22 cellular contexts compared by ENCODE assay signal in the genomic region with DNA sequence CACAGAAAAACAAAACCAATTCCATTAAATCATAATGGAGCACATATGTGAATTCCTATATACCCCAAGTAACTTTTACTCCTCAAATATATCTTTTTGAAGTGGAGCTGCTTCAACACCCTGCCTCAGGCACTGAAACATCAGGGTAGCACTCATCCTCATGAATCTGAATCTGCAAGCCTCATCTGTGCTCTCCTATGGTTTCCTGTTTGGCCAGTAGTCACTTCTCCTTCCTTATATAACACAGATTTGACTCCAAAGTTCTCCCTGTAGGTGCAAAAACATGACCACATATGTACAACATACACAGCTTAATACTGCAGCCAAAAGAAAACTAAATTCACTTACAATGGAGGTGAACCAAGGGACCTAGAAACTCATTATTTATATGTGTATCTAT. TPM values are rescaled to one million over a fixed set of nuclear protein-coding genes. Genes with fewer than 3 reads are reported as not detected.
DNase-seq lines count a peak whose midpoint lies in the region; ATAC-seq and TF ChIP-seq lines count a peak whose summit lies in the region.
"Had no signal": no experiment of that assay in that cellular context is flagged by ENCODE, and none has a peak within 500 bp of the region (broad histone marks: within the 10 kb centered on the region; RNA-seq: fewer than 3 reads in every experiment).

No MANE protein-coding gene starts in this region.

- ATAC-seq in Right ventricle myocardium superior (ENCODE audit: poor library complexity), result no peak
- ATAC-seq in upper lobe of right lung, result peak; percentile 42
- ATAC-seq: activated naive CD8-positive, alpha-beta T cell treated with anti-CD3 and anti-CD28 coated beads, Interleukin-2, amount 50 U/mL, for 24 hours had no signal

- H3K27me3 ChIP-seq in right atrium auricular region, result no peaks in the 10 kb centered on the region
- H3K27me3 ChIP-seq in esophagus muscularis mucosa, result no peaks in the 10 kb centered on the region
- H3K27me3 ChIP-seq in upper lobe of right lung, result no peaks in the 10 kb centered on the region
- H3K27me3 ChIP-seq: brain microvascular endothelial cell, Peyer's patch, spleen, suprapubic skin had no signal

- intact Hi-C loops in Right ventricle myocardium superior (cut with DNase I), result no loop called here
- intact Hi-C loops in esophagus muscularis mucosa (cut with DNase I), result no loop called here
- intact Hi-C loops in upper lobe of right lung (cut with DNase I), result no loop called here
- intact Hi-C loops in lower leg skin (cut with DNase I; ENCODE audit: low total_unique reads), result no loop called here

- no peaks in the 10 kb centered on the region for H3K9me3 ChIP-seq in right atrium auricular region
- H3K9me3 ChIP-seq in esophagus muscularis mucosa, result no peaks in the 10 kb centered on the region
- H3K9me3 ChIP-seq in upper lobe of right lung, result no peaks in the 10 kb centered on the region
- H3K9me3 ChIP-seq: Peyer's patch, spleen, suprapubic skin had no signal

- no peak for TF ChIP-seq POLR2A in esophagus muscularis mucosa (IDR thresholded peaks at IDR 0.05; ENCODE audit: low read depth)
- TF ChIP-seq POLR2A in lower leg skin (IDR thresholded peaks at IDR 0.05), result no peak

- no peak for TF ChIP-seq CTCF in right atrium auricular region (IDR thresholded peaks at IDR 0.05)
- TF ChIP-seq CTCF in esophagus muscularis mucosa (IDR thresholded peaks at IDR 0.05), result no peak
- TF ChIP-seq CTCF in upper lobe of right lung (IDR thresholded peaks at IDR 0.05), result no peak
- TF ChIP-seq CTCF in lower leg skin (IDR thresholded peaks at IDR 0.05), result no peak

- H3K4me3 ChIP-seq in right atrium auricular region, result no peak overlapping the region
- no peak overlapping the region for H3K4me3 ChIP-seq in esophagus muscularis mucosa
- H3K4me3 ChIP-seq in upper lobe of right lung, result no peak overlapping the region
- no peak overlapping the region for H3K4me3 ChIP-seq in lower leg skin (ENCODE audit: low read depth, poor library complexity, severe bottlenecking)
- H3K4me3 ChIP-seq: coronary artery, K562, Peyer's patch, spleen, suprapubic skin had no signal

- peaks cover 0 to 46% of the 10 kb centered on the region in 2 donors for H3K4me1 ChIP-seq in right atrium auricular region
- H3K4me1 ChIP-seq in esophagus muscularis mucosa, result peaks cover 15 to 55% (median 46%) of the 10 kb centered on the region in 4 donors
- peaks cover 14% of the 10 kb centered on the region for H3K4me1 ChIP-seq in upper lobe of right lung

- DNase-seq in right atrium auricular region (ENCODE audit: low spot score) (no peak), Right ventricle myocardium superior (no peak), NOMO-1 treated with dmso at 0.1 percent for 144 hours (lab: John Stamatoyannopoulos, UW; ENCODE audit: unreplicated experiment) (peak; percentile 70), esophagus muscularis mucosa (ENCODE audit: extremely low spot score) (peak; percentile 39), upper lobe of right lung (no peak), AG08396 (ENCODE audit: low spot score) (no peak), lower leg skin (ENCODE audit: low spot score in 2 of 2) (no peak), dedifferentiated amniotic fluid mesenchymal stem cell (ENCODE audit: extremely low spot score) (no peak)
- DNase-seq: activated CD4-positive, alpha-beta T cell treated with anti-CD3 and anti-CD28 coated beads for 48 hours; activated naive CD8-positive, alpha-beta T cell treated with anti-CD3 and anti-CD28 coated beads, Interleukin-2, amount 50 U/mL, for 24 hours; brain microvascular endothelial cell; CD4-positive, alpha-beta T cell; mesendoderm; NCI-H1105 treated with DMSO at 0.1 percent for 48 hours; NCI-H526 treated with DMSO at 0.1 percent for 48 hours; Peyer's patch; spleen; stimulated activated CD8-positive, alpha-beta memory T cell treated with anti-CD3 and anti-CD28 coated beads, Interleukin-4, amount 100 ng/mL, for 48 hours; SW 1271 had no signal

- H3K36me3 ChIP-seq in right atrium auricular region (no peaks in the 10 kb centered on the region), esophagus muscularis mucosa (peaks cover 0 to 4% (median 0%) of the 10 kb centered on the region in 4 donors), upper lobe of right lung (no peaks in the 10 kb centered on the region)
- H3K36me3 ChIP-seq: Peyer's patch, suprapubic skin had no signal

- TF ChIP-seq EP300 in esophagus muscularis mucosa (IDR thresholded peaks at IDR 0.05), result no peak

- H3K27ac ChIP-seq in right atrium auricular region, result peak overlapping the region; percentile 74 to 81
- no peak overlapping the region for H3K27ac ChIP-seq in esophagus muscularis mucosa (replicated peaks in 1 of 4)
- H3K27ac ChIP-seq in upper lobe of right lung, result no peak overlapping the region
- H3K27ac ChIP-seq: brain microvascular endothelial cell, coronary artery, Peyer's patch, suprapubic skin had no signal

RNA-seq across cellular contexts. Expression of a gene that starts 7.2 kb away (rescaled TPM):
- total RNA-seq in right atrium auricular region (10 to 100 TPM; 12.8 to 21.8 TPM), Right ventricle myocardium superior (17.1 TPM), esophagus muscularis mucosa (10 to 100 TPM; 13.3 to 24.1 (median 16.5) TPM), upper lobe of right lung (13.1 TPM), lower leg skin (10 to 100 TPM; 22.3 to 49.2 (median 33.7) TPM)

RNA-seq across cellular contexts. Expression of a gene that starts 25.6 kb away (rescaled TPM):
- 1 to 10 TPM in 1 of 2 donors, under 1 TPM in 1; 0.70 to 1.3 TPM for total RNA-seq in right atrium auricular region
- total RNA-seq in Right ventricle myocardium superior, result 1.2 TPM
- under 1 TPM; 0.13 to 0.92 (median 0.66) TPM for total RNA-seq in esophagus muscularis mucosa
- total RNA-seq in upper lobe of right lung, result 3.6 TPM
- total RNA-seq in lower leg skin, result 100 to 1,000 TPM in 3 of 4 donors, 10 to 100 TPM in 1; 66.9 to 178 (median 123) TPM

Comparison
In these comparisons a context has a peak if more than half of its experiments do, and no peak if none do; other contexts are left out.
1. DNase-seq: peak in NOMO-1 treated with dmso at 0.1 percent for 144 hours (single experiment) and esophagus muscularis mucosa (single experiment); none in right atrium auricular region (single experiment), Right ventricle myocardium superior (single experiment), upper lobe of right lung (single experiment), AG08396 (single experiment), lower leg skin (0 of 2) and dedifferentiated amniotic fluid mesenchymal stem cell (single experiment).
2. H3K27ac ChIP-seq: peak in right atrium auricular region (2 of 2); none in esophagus muscularis mucosa (0 of 4) and upper lobe of right lung (single experiment).
3. RNA of a gene that starts 25.6 kb away (total RNA-seq): 66.9 to 178 TPM in lower leg skin; 3.6 TPM in upper lobe of right lung (single experiment), 0.70 to 1.3 TPM in right atrium auricular region, 1.2 TPM in Right ventricle myocardium superior (single experiment) and 0.13 to 0.92 TPM in esophagus muscularis mucosa; every median in the first group is over 10 times any median in the second.